In the genomic region with DNA sequence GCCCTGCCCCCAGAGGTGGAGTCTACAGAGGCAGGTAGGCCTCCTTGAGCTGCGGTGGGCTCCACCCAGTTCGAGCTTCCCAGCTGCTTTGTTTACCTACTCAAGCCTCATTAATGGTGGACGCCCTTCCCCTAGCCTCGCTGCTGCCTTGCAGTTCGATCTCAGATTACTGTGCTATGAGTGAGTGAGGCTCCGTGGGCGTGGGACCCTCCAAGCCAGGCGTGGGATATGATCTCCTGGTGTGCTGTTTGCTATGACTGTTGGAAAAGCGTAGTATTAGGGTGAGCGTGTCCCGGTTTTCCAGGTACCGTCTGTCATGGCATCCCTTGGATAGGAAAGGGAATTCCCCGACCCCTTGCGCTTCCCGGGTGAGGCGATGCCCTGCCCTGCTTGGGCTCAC, we compare ENCODE assay signal across 5 cellular contexts. TPM values are rescaled to one million over a fixed set of nuclear protein-coding genes. Genes with fewer than 3 reads are reported as not detected.
"Had no signal": no experiment of that assay in that cellular context is flagged by ENCODE, and none has a peak within 500 bp of the region (broad histone marks: within the 10 kb centered on the region; RNA-seq: fewer than 3 reads in every experiment).

No MANE protein-coding gene starts in this region.

RNA-seq across cellular contexts. Expression of a gene that starts 42.0 kb away (rescaled TPM):
- total RNA-seq: HepG2, HT-29, IMR-90, K562 had no signal
- polyA plus RNA-seq: HepG2, IgD-negative memory B cell, IMR-90 had no signal

RNA-seq across cellular contexts. Expression of a gene that starts 47.0 kb away (rescaled TPM):
- total RNA-seq: HepG2, HT-29, IMR-90, K562 had no signal
- polyA plus RNA-seq: HepG2, IgD-negative memory B cell, IMR-90 had no signal
